ENCODE assay signal across 26 cellular contexts in the genomic region with DNA sequence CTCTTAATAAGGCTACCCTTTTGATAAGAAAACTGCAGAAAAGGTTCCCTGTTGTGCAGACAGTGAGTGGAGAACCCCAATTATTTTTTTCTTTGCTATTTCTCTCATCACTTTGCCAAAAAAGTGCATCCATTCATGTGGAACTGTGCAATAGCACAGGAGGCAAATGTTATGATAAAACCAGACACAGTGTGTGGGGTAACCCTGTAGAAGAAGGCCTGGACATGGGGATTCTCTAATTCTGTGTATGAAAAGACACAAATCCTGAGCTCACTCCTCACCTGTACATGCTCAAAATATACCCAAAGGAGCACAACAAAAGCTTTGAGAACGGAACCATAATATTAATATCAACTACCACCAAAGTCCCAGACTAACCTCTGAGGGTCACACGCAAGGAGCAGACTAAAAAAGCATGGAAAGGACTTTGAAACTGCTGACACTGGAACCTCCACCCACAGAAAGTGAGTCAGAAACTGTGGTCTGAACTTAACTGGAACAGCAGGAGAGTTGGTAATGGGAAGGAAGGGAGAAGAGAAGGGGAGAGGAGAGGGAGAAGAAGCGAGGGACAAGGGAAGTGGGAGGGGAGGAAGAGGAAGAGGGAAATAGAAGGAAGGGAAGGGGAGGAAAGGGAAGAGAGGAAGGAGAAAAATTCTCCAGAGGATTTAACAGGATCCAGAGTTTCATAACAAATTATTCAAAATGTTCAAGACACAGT.
DNase-seq lines count a peak whose midpoint lies in the region; ATAC-seq and TF ChIP-seq lines count a peak whose summit lies in the region.
"Had no signal": no experiment of that assay in that cellular context is flagged by ENCODE, and none has a peak within 500 bp of the region (broad histone marks: within the 10 kb centered on the region; RNA-seq: fewer than 3 reads in every experiment).

No MANE protein-coding gene starts in this region.

- H3K4me1 ChIP-seq in right lobe of liver, result no peaks in the 10 kb centered on the region
- H3K4me1 ChIP-seq: A549, BLaER1, breast epithelium, foreskin keratinocyte, lower lobe of right lung, stomach, transverse colon had no signal

- peaks cover 6% of the 10 kb centered on the region for H3K4me1 Mint-ChIP-seq in endothelial cell (ENCODE audit: unreplicated experiment)
- H3K4me1 Mint-ChIP-seq: immature natural killer cell had no signal

- in situ Hi-C loops in Caki2 (cut with HindIII; ENCODE audit: low pct_unique_long_range_greater_than_20kb, low sequenced_read_pairs), result no loop called here

- TF ChIP-seq POLR2A in right lobe of liver (IDR thresholded peaks at IDR 0.05), result no peak

- no peaks in the 10 kb centered on the region for H3K36me3 ChIP-seq in right lobe of liver
- H3K36me3 ChIP-seq: breast epithelium, lower lobe of right lung, stomach, transverse colon had no signal

- no peaks in the 10 kb centered on the region for H3K36me3 Mint-ChIP-seq in endothelial cell (ENCODE audit: low read depth, unreplicated experiment)

- 61% methylated on average over 3 of the region's 3 CpGs for WGBS in right lobe of liver (ENCODE audit: insufficient coverage, low coverage, low lambda C conversion rate, missing lambda C conversion rate)

- ATAC-seq in right lobe of liver (peak; percentile 80 to 96 (median 82)), HG02885 (IDR thresholded peaks at IDR 0.05; ENCODE audit: poor library complexity, unreplicated experiment) (no peak), HG02763 (IDR thresholded peaks at IDR 0.05; ENCODE audit: unreplicated experiment) (no peak)
- ATAC-seq: A549; activated CD4-positive, CD25-positive, alpha-beta regulatory T cell treated with anti-CD3 and anti-CD28 coated beads, Interleukin-2, amount 50 U/mL, for 24 hours; activated CD8-positive, alpha-beta T cell treated with anti-CD3 and anti-CD28 coated beads for 36 hours; foreskin keratinocyte; lower lobe of right lung had no signal

- H3K4me3 ChIP-seq in right lobe of liver, result no peak overlapping the region
- H3K4me3 ChIP-seq: A549, BLaER1, breast epithelium, lower lobe of right lung, stomach, transverse colon had no signal

- intact Hi-C loops in right lobe of liver (cut with DNase I), result no loop called here

- no peaks in the 10 kb centered on the region for H3K27me3 Mint-ChIP-seq in endothelial cell (ENCODE audit: unreplicated experiment)
- H3K27me3 Mint-ChIP-seq: activated CD8-positive, alpha-beta T cell treated with anti-CD3 and anti-CD28 coated beads for 36 hours had no signal

- DNase-seq in Caki2 (ENCODE audit: low read depth), result peak; percentile 9
- peak; percentile 89 for DNase-seq in OCI-M1 (lab: John Stamatoyannopoulos, UW)
- no peak for DNase-seq in endothelial cell (ENCODE audit: low spot score)
- DNase-seq in right lobe of liver, result no peak
- DNase-seq in NCI-H1092 (lab: John Stamatoyannopoulos, UW), result no peak
- no peak for DNase-seq in 8988T
- DNase-seq: activated CD8-positive, alpha-beta T cell treated with anti-CD3 and anti-CD28 coated beads for 36 hours; activated effector memory CD4-positive, alpha-beta T cell treated with anti-CD3 and anti-CD28 coated beads, Interleukin-2, amount 50 U/mL, for 16 hours; activated T-cell treated with anti-CD3 and anti-CD28 coated beads for 4 hours; Caco-2; cortex of kidney; foreskin keratinocyte; H7; immature natural killer cell; lower lobe of right lung; NCI-H187 treated with DMSO at 0.1 percent for 48 hours; retina; stomach; T1000; transverse colon had no signal

- no peak overlapping the region for H3K27ac ChIP-seq in right lobe of liver
- H3K27ac ChIP-seq: A549, BLaER1, breast epithelium, foreskin keratinocyte, lower lobe of right lung, stomach, transverse colon had no signal

- no peak overlapping the region for H3K4me3 Mint-ChIP-seq in endothelial cell (ENCODE audit: unreplicated experiment)
- H3K4me3 Mint-ChIP-seq: activated CD8-positive, alpha-beta T cell treated with anti-CD3 and anti-CD28 coated beads for 36 hours; immature natural killer cell had no signal

- peak overlapping the region; percentile 65 for H3K27ac Mint-ChIP-seq in endothelial cell (ENCODE audit: unreplicated experiment)
- H3K27ac Mint-ChIP-seq: activated CD8-positive, alpha-beta T cell treated with anti-CD3 and anti-CD28 coated beads for 36 hours; immature natural killer cell had no signal

- TF ChIP-seq CTCF in endothelial cell (IDR thresholded peaks at IDR 0.05; ENCODE audit: unreplicated experiment) (no peak), right lobe of liver (IDR thresholded peaks at IDR 0.05) (no peak)

- no peaks in the 10 kb centered on the region for H3K27me3 ChIP-seq in right lobe of liver
- H3K27me3 ChIP-seq: BLaER1, breast epithelium, foreskin keratinocyte, stomach, transverse colon had no signal

- H3K9me3 Mint-ChIP-seq in endothelial cell (ENCODE audit: unreplicated experiment), result no peaks in the 10 kb centered on the region
- H3K9me3 Mint-ChIP-seq: immature natural killer cell had no signal

- H3K9me3 ChIP-seq in right lobe of liver, result no peaks in the 10 kb centered on the region
- H3K9me3 ChIP-seq: BLaER1, breast epithelium, Caco-2, lower lobe of right lung, stomach, transverse colon had no signal

Comparison
In these comparisons a context has a peak if more than half of its experiments do, and no peak if none do; other contexts are left out.
1. DNase-seq: peak in Caki2 (single experiment) and OCI-M1 (single experiment); none in endothelial cell (single experiment), right lobe of liver (0 of 3), NCI-H1092 (single experiment) and 8988T (single experiment).
2. ATAC-seq: peak in right lobe of liver (4 of 4); none in HG02885 (single experiment) and HG02763 (single experiment).